In the genomic region with DNA sequence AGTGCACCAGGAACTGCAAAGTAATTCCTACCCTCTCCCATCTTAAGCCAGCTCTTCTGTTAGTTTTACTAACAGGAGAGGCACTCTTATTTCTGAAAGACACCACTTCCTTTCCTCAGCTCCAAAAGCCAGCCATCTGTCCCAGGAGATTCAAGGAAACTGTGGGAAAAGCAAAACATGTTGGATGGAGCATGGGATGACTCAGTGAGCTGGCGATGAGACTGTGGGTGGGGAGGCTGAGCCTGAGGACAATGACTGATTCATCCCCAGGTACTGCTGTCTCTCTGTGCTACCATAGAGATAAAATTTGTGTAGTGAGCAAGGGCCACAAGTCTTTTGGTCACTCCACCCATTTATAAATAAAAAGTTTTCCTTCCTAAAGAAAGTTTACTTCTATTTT, we compare ENCODE assay signal across 10 cellular contexts.
A peak's percentile ranks its signal among the peaks of the same experiment; 100 is the strongest.
DNase-seq lines count a peak whose midpoint lies in the region; ATAC-seq and TF ChIP-seq lines count a peak whose summit lies in the region.
"Had no signal": no experiment of that assay in that cellular context is flagged by ENCODE, and none has a peak within 500 bp of the region (broad histone marks: within the 10 kb centered on the region; RNA-seq: fewer than 3 reads in every experiment).

No MANE protein-coding gene starts in this region.

- no peaks in the 10 kb centered on the region for H3K36me3 Mint-ChIP-seq in CD8-positive, alpha-beta T cell

- H2AFZ ChIP-seq in hepatocyte: no peak overlapping the region

- TF ChIP-seq CTCF in brain microvascular endothelial cell (IDR thresholded peaks at IDR 0.05; ENCODE audit: low read depth, low read length, missing control alignments) (no peak), hepatocyte (IDR thresholded peaks at IDR 0.05; ENCODE audit: poor library complexity) (no peak), suprapubic skin (IDR thresholded peaks at IDR 0.05) (no peak), GM13977 (IDR thresholded peaks at IDR 0.05; ENCODE audit: extremely low read depth, insufficient read depth, missing control alignments) (no peak)
- TF ChIP-seq CTCF in CD8-positive, alpha-beta T cell (IDR thresholded peaks at IDR 0.05): no peak

- H3K9me3 ChIP-seq in hepatocyte (ENCODE audit: low read depth) (no peaks in the 10 kb centered on the region), suprapubic skin (no peaks in the 10 kb centered on the region)
- no peaks in the 10 kb centered on the region for H3K9me3 ChIP-seq in CD8-positive, alpha-beta T cell (ENCODE audit: low read length)

- TF ChIP-seq EP300 in suprapubic skin (IDR thresholded peaks at IDR 0.05): no peak

- H3K9me2 ChIP-seq in hepatocyte (replicated peaks; ENCODE audit: insufficient read depth): no peaks in the 10 kb centered on the region

- no peak for ATAC-seq in HG03097 (IDR thresholded peaks at IDR 0.05; ENCODE audit: low FRiP score, unreplicated experiment)
- ATAC-seq in CD8-positive, alpha-beta T cell: no peak

- intact Hi-C loops in CD8-positive, alpha-beta T cell (cut with DNase I, micrococcal nuclease): no loop called here

- no peak for TF ChIP-seq POLR2A in suprapubic skin (IDR thresholded peaks at IDR 0.05)

- in situ Hi-C loops in brain microvascular endothelial cell (cut with HindIII; ENCODE audit: low pct_ligation_motif_present, low sequenced_read_pairs): no loop called here
- in situ Hi-C loops in ACHN (cut with HindIII; ENCODE audit: low pct_ligation_motif_present, low pct_unique_long_range_greater_than_20kb, low sequenced_read_pairs): no loop called here
- in situ Hi-C loops in GM13977 (cut with MboI; ENCODE audit: low pct_unique_long_range_greater_than_20kb, low sequenced_read_pairs, unreplicated experiment): no loop called here

- no peak overlapping the region for H3K4me3 Mint-ChIP-seq in CD8-positive, alpha-beta T cell
- H3K4me3 Mint-ChIP-seq: T-helper 2 cell treated with Interferon-gamma antibody and Interleukin-4, amounts not matched to agents 5 μg/mL and 100 μg/mL, for 36 hours had no signal

- H3K27me3 Mint-ChIP-seq in CD8-positive, alpha-beta T cell (ENCODE audit: low read depth): peaks cover 1% of the 10 kb centered on the region

- H3K27ac ChIP-seq in brain microvascular endothelial cell: no peak overlapping the region
- no peak overlapping the region for H3K27ac ChIP-seq in hepatocyte
- H3K27ac ChIP-seq in suprapubic skin: peak overlapping the region; percentile 76
- no peak overlapping the region for H3K27ac ChIP-seq in CD8-positive, alpha-beta T cell (ENCODE audit: low read depth, low read length)

- WGBS in hepatocyte (ENCODE audit: low lambda C conversion rate, missing lambda C conversion rate): 58% methylated on average over 1 of the region's 1 CpG
- WGBS in suprapubic skin: 25% methylated on average over 1 of the region's 1 CpG

- H3K36me3 ChIP-seq in brain microvascular endothelial cell (replicated peaks) (no peaks in the 10 kb centered on the region), hepatocyte (replicated peaks; ENCODE audit: insufficient read depth, low read depth) (no peaks in the 10 kb centered on the region), suprapubic skin (no peaks in the 10 kb centered on the region)
- H3K36me3 ChIP-seq in CD8-positive, alpha-beta T cell (ENCODE audit: insufficient read depth, low read length): no peaks in the 10 kb centered on the region

- H3K27me3 ChIP-seq in brain microvascular endothelial cell (replicated peaks): no peaks in the 10 kb centered on the region
- H3K27me3 ChIP-seq in hepatocyte: no peaks in the 10 kb centered on the region
- H3K27me3 ChIP-seq in suprapubic skin: no peaks in the 10 kb centered on the region
- H3K27me3 ChIP-seq in CD8-positive, alpha-beta T cell (ENCODE audit: insufficient read depth, low read length): no peaks in the 10 kb centered on the region

- no peak overlapping the region for H3K4me2 ChIP-seq in hepatocyte

- H3K27ac Mint-ChIP-seq in CD8-positive, alpha-beta T cell: no peak overlapping the region
- H3K27ac Mint-ChIP-seq: T-helper 2 cell treated with Interferon-gamma antibody and Interleukin-4, amounts not matched to agents 5 μg/mL and 100 μg/mL, for 36 hours had no signal

- CTCF ChIA-PET in CD8-positive, alpha-beta T cell (lab: Charles Lee): no interaction called here

- H3K4me3 ChIP-seq in brain microvascular endothelial cell (ENCODE audit: low read depth, low read length): no peak overlapping the region
- H3K4me3 ChIP-seq in hepatocyte: no peak overlapping the region
- H3K4me3 ChIP-seq in suprapubic skin: no peak overlapping the region
- H3K4me3 ChIP-seq in CD8-positive, alpha-beta T cell (ENCODE audit: low read depth, low read length): no peak overlapping the region

- peak; percentile 76 for DNase-seq in HS-5 (ENCODE audit: low read depth)
- peak; percentile 66 for DNase-seq in brain microvascular endothelial cell
- DNase-seq in hepatocyte (ENCODE audit: low spot score): peak; percentile 16
- DNase-seq in suprapubic skin (ENCODE audit: low spot score in 2 of 2): peak in 1 of 2 donors; percentile 71
- no peak for DNase-seq in ACHN
- no peak for DNase-seq in CD8-positive, alpha-beta T cell
- DNase-seq in GM13977 (ENCODE audit: low spot score): no peak
- DNase-seq: NCI-H2227 treated with DMSO at 0.1 percent for 48 hours had no signal

- POLR2A ChIA-PET in CD8-positive, alpha-beta T cell (lab: Charles Lee): no interaction called here

- H3K79me2 ChIP-seq in hepatocyte: no peaks in the 10 kb centered on the region

- no peaks in the 10 kb centered on the region for H3K9me3 Mint-ChIP-seq in CD8-positive, alpha-beta T cell
- H3K9me3 Mint-ChIP-seq: T-helper 2 cell treated with Interferon-gamma antibody and Interleukin-4, amounts not matched to agents 5 μg/mL and 100 μg/mL, for 36 hours had no signal

- no peaks in the 10 kb centered on the region for H4K20me1 ChIP-seq in hepatocyte (ENCODE audit: insufficient read depth, poor library complexity, severe bottlenecking)

- no peaks in the 10 kb centered on the region for H3K4me1 ChIP-seq in hepatocyte (ENCODE audit: insufficient read depth)
- peaks cover 22% of the 10 kb centered on the region for H3K4me1 ChIP-seq in suprapubic skin
- no peaks in the 10 kb centered on the region for H3K4me1 ChIP-seq in CD8-positive, alpha-beta T cell (ENCODE audit: insufficient read depth, low read length)

- H3K4me1 Mint-ChIP-seq in CD8-positive, alpha-beta T cell (ENCODE audit: low read depth): no peaks in the 10 kb centered on the region

Comparison
In these comparisons a context has a peak if more than half of its experiments do, and no peak if none do; other contexts are left out.
1. DNase-seq: peak in HS-5 (single experiment), brain microvascular endothelial cell (single experiment) and hepatocyte (single experiment); none in ACHN (single experiment), CD8-positive, alpha-beta T cell (0 of 7) and GM13977 (single experiment).